In genomic region chr18:69957071-69957620, GRCh38 we compare ENCODE assay signal across 18 cellular contexts. TPM values are rescaled to one million over a fixed set of nuclear protein-coding genes. Genes with fewer than 3 reads are reported as not detected.
A peak's percentile ranks its signal among the peaks of the same experiment; 100 is the strongest.
DNase-seq lines count a peak whose midpoint lies in the region; ATAC-seq and TF ChIP-seq lines count a peak whose summit lies in the region.
"Had no signal": no experiment of that assay in that cellular context is flagged by ENCODE, and none has a peak within 500 bp of the region (broad histone marks: within the 10 kb centered on the region; RNA-seq: fewer than 3 reads in every experiment).

No MANE protein-coding gene starts in this region.

- H3K36me3 Mint-ChIP-seq in activated naive CD4-positive, alpha-beta T cell treated with anti-CD3 and anti-CD28 coated beads, Interleukin-2, amount 50 U/mL, for 72 hours: peaks cover 8 to 12% of the 10 kb centered on the region in 2 donors
- peaks cover 4% of the 10 kb centered on the region; the same call in 1 of the 2 replicates for H3K36me3 Mint-ChIP-seq in HFFc6 (ENCODE audit: low read depth)
- no peaks in the 10 kb centered on the region for H3K36me3 Mint-ChIP-seq in endothelial cell (ENCODE audit: low read depth, unreplicated experiment)
- H3K36me3 Mint-ChIP-seq: natural killer cell had no signal

- H3K27ac ChIP-seq in thoracic aorta: no peak overlapping the region
- H3K27ac ChIP-seq: breast epithelium, KMS-11, left lung had no signal

- H3K27ac Mint-ChIP-seq in activated naive CD4-positive, alpha-beta T cell treated with anti-CD3 and anti-CD28 coated beads, Interleukin-2, amount 50 U/mL, for 72 hours: no peak overlapping the region
- H3K27ac Mint-ChIP-seq in HFFc6 (no peak overlapping the region), endothelial cell (ENCODE audit: unreplicated experiment) (no peak overlapping the region)
- H3K27ac Mint-ChIP-seq: natural killer cell had no signal

- no peaks in the 10 kb centered on the region for H3K9me3 ChIP-seq in thoracic aorta
- H3K9me3 ChIP-seq: breast epithelium, left lung, SK-N-SH had no signal

- H3K4me1 Mint-ChIP-seq in HFFc6 (ENCODE audit: low read depth) (no peaks in the 10 kb centered on the region), endothelial cell (ENCODE audit: unreplicated experiment) (peaks cover 18% of the 10 kb centered on the region)

- TF ChIP-seq CTCF in thoracic aorta (IDR thresholded peaks at IDR 0.05) (no peak), HFFc6 (IDR thresholded peaks at IDR 0.05) (no peak), endothelial cell (IDR thresholded peaks at IDR 0.05; ENCODE audit: unreplicated experiment) (no peak)

- no peaks in the 10 kb centered on the region for H3K27me3 ChIP-seq in thoracic aorta (replicated peaks; ENCODE audit: insufficient read depth)
- H3K27me3 ChIP-seq: breast epithelium, left lung had no signal

- peak overlapping the region; percentile 14 for H3K4me3 ChIP-seq in thoracic aorta
- H3K4me3 ChIP-seq: breast epithelium, left lung had no signal

- no peaks in the 10 kb centered on the region for H3K36me3 ChIP-seq in thoracic aorta
- H3K36me3 ChIP-seq: breast epithelium, left lung had no signal

- H3K9me3 Mint-ChIP-seq in activated naive CD4-positive, alpha-beta T cell treated with anti-CD3 and anti-CD28 coated beads, Interleukin-2, amount 50 U/mL, for 72 hours: peaks cover 0 to 4% of the 10 kb centered on the region in 2 donors
- H3K9me3 Mint-ChIP-seq in HFFc6: no peaks in the 10 kb centered on the region
- H3K9me3 Mint-ChIP-seq in endothelial cell (ENCODE audit: unreplicated experiment): no peaks in the 10 kb centered on the region
- H3K9me3 Mint-ChIP-seq: natural killer cell had no signal

- peak; percentile 23 to 24 for ATAC-seq in activated naive CD4-positive, alpha-beta T cell treated with anti-CD3 and anti-CD28 coated beads, Interleukin-2, amount 50 U/mL, for 72 hours
- ATAC-seq in HG03025 (IDR thresholded peaks at IDR 0.05; ENCODE audit: low FRiP score, unreplicated experiment) (peak; percentile 27), thoracic aorta (ENCODE audit: insufficient number of reproducible peaks, low FRiP score, low read depth) (no peak)
- ATAC-seq: left lung had no signal

- no peak for DNase-seq in activated naive CD4-positive, alpha-beta T cell treated with anti-CD3 and anti-CD28 coated beads, Interleukin-2, amount 50 U/mL, for 72 hours (ENCODE audit: low spot score in 2 of 2)
- no peak for DNase-seq in activated naive CD4-positive, alpha-beta T cell (lab: John Stamatoyannopoulos, UW)
- peak; percentile 31 for DNase-seq in central memory CD4-positive, alpha-beta T cell
- DNase-seq in thoracic aorta (ENCODE audit: low spot score) (no peak), HFFc6 (no peak), endothelial cell (ENCODE audit: low spot score) (no peak), SKM-1 treated with dmso at 0.1 percent for 144 hours (lab: John Stamatoyannopoulos, UW; ENCODE audit: unreplicated experiment) (no peak)
- DNase-seq: ACHN; COR-L47; effector CD8-positive, alpha-beta T cell; left lung; natural killer cell; NCI-H1436; NCI-H446; SK-N-SH had no signal

- H3K4me3 Mint-ChIP-seq in HFFc6 (no peak overlapping the region), endothelial cell (ENCODE audit: unreplicated experiment) (no peak overlapping the region)
- H3K4me3 Mint-ChIP-seq: natural killer cell had no signal

- H3K27me3 Mint-ChIP-seq in HFFc6 (ENCODE audit: insufficient read depth) (no peaks in the 10 kb centered on the region), endothelial cell (ENCODE audit: unreplicated experiment) (peaks cover 3% of the 10 kb centered on the region)

- no peaks in the 10 kb centered on the region for H3K4me1 ChIP-seq in thoracic aorta (ENCODE audit: control insufficient read depth in 1 of 2, low read depth in 2 of 2)
- H3K4me1 ChIP-seq: breast epithelium had no signal

RNA-seq across cellular contexts. Expression of gene CD226, which starts 9.5 kb away (rescaled TPM):
- total RNA-seq in activated naive CD4-positive, alpha-beta T cell treated with anti-CD3 and anti-CD28 coated beads, Interleukin-2, amount 50 U/mL, for 72 hours: 10 to 100 TPM; 42.4 to 86.5 TPM
- total RNA-seq in thoracic aorta (1 to 10 TPM in 1 of 2 donors, under 1 TPM in 1; 0.68 to 3.7 TPM), endothelial cell (ENCODE audit: unreplicated experiment) (0.80 TPM)
- under 1 TPM; 0.14 to 0.78 (median 0.34) TPM for total RNA-seq in HFFc6 (2021; fragmentation: NEBNext Ultra II Directional; extraction: Animal tissue kit (Norgen Biotek cat#: 25700))

Comparison
In these comparisons a context has a peak if more than half of its experiments do, and no peak if none do; other contexts are left out.
1. RNA of gene CD226, which starts 9.5 kb away (total RNA-seq): 42.4 to 86.5 TPM in activated naive CD4-positive, alpha-beta T cell treated with anti-CD3 and anti-CD28 coated beads, Interleukin-2, amount 50 U/mL, for 72 hours; 0.68 to 3.7 TPM in thoracic aorta, 0.80 TPM in endothelial cell (single experiment) and 0.14 to 0.78 TPM in HFFc6; every median in the first group is over 4 times any median in the second.